In genomic region chr10:27319139-27319538, GRCh38 we compare ENCODE assay signal across 8 cellular contexts.
A peak's percentile ranks its signal among the peaks of the same experiment; 100 is the strongest.
DNase-seq lines count a peak whose midpoint lies in the region; ATAC-seq, FAIRE-seq and TF ChIP-seq lines count a peak whose summit lies in the region.
"Not testable (repeated sequence)": the region's sequence is repeated elsewhere in the genome, so short reads cannot be mapped to it uniquely, and the experiment has no call there.

No MANE protein-coding gene starts in this region.

- H3K4me3 Mint-ChIP-seq in CD14-positive monocyte, result peak overlapping the region in 1 of 2 donors; percentile 72
- peak overlapping the region; percentile 67 for H3K4me3 Mint-ChIP-seq in activated naive CD8-positive, alpha-beta T cell
- H3K4me3 Mint-ChIP-seq in memory B cell, result peak overlapping the region; percentile 76
- H3K4me3 Mint-ChIP-seq in stimulated activated memory B cell treated with anti-CD40 and anti-IgM and Interleukin-4, amounts not matched to agents 10 μg/mL and 1 μg/mL and 100 μg/mL, for 72 hours, result peak overlapping the region; percentile 79

- peak overlapping the region; percentile 46; the same call in 1 of the 2 replicates for H3K27ac ChIP-seq in PC-9
- not testable (repeated sequence) for H3K27ac ChIP-seq in endothelial cell of umbilical vein (ENCODE audit: insufficient read depth, low read depth, low read length)

- peaks cover 17% of the 10 kb centered on the region for H3K4me1 Mint-ChIP-seq in CD14-positive monocyte
- not testable (repeated sequence) for H3K4me1 Mint-ChIP-seq in activated naive CD8-positive, alpha-beta T cell (ENCODE audit: low read depth); memory B cell
- H3K4me1 Mint-ChIP-seq in stimulated activated memory B cell treated with anti-CD40 and anti-IgM and Interleukin-4, amounts not matched to agents 10 μg/mL and 1 μg/mL and 100 μg/mL, for 72 hours, result peaks cover 15% of the 10 kb centered on the region

- dilution Hi-C loops in endothelial cell of umbilical vein (cut with MboI; ENCODE audit: extremely low pct_ligation_motif_present, low sequenced_read_pairs), result not testable (repeated sequence)

- peak overlapping the region; percentile 31 for H3K9ac ChIP-seq in endothelial cell of umbilical vein (replicated peaks; ENCODE audit: extremely low read depth, insufficient read depth, low read length)

- FAIRE-seq in endothelial cell of umbilical vein (lab: Jason Lieb, UNC), result not testable (repeated sequence)

- H3K27ac Mint-ChIP-seq in CD14-positive monocyte, result peak overlapping the region; percentile 78 to 96 (median 88)
- H3K27ac Mint-ChIP-seq in activated naive CD8-positive, alpha-beta T cell; memory B cell: not testable (repeated sequence)
- H3K27ac Mint-ChIP-seq in stimulated activated memory B cell treated with anti-CD40 and anti-IgM and Interleukin-4, amounts not matched to agents 10 μg/mL and 1 μg/mL and 100 μg/mL, for 72 hours, result peak overlapping the region; percentile 51

- H3K4me1 ChIP-seq in PC-9 (replicated peaks; ENCODE audit: insufficient read depth); endothelial cell of umbilical vein (ENCODE audit: control insufficient read depth, extremely low read depth, insufficient read depth, low read length): not testable (repeated sequence)

- not testable (repeated sequence) for H3K27me3 Mint-ChIP-seq in CD14-positive monocyte (ENCODE audit: low read depth in 3 of 3); memory B cell
- H3K27me3 Mint-ChIP-seq in activated naive CD8-positive, alpha-beta T cell, result peaks cover 14% of the 10 kb centered on the region
- peaks cover 13% of the 10 kb centered on the region for H3K27me3 Mint-ChIP-seq in stimulated activated memory B cell treated with anti-CD40 and anti-IgM and Interleukin-4, amounts not matched to agents 10 μg/mL and 1 μg/mL and 100 μg/mL, for 72 hours

- not testable (repeated sequence) for H3K9me2 ChIP-seq in PC-9 (ENCODE audit: insufficient read depth)

- H3K36me3 ChIP-seq in PC-9 (ENCODE audit: low read depth); endothelial cell of umbilical vein (ENCODE audit: control insufficient read depth in 2 of 2, extremely low read depth in 1 of 2, insufficient read depth in 2 of 2, low read length in 2 of 2): not testable (repeated sequence)

- POLR2A ChIA-PET in PC-9 (lab: Charles Lee; ENCODE audit: unreplicated experiment), result interaction anchor here (0.6 kb wide), 1 partner anchor 103 kb away, joined by 6 read pairs; no protein-coding TSS in a partner anchor
- POLR2A ChIA-PET in endothelial cell of umbilical vein (lab: Charles Lee), result not testable (repeated sequence)

- not testable (repeated sequence) for H3K9me3 Mint-ChIP-seq in CD14-positive monocyte; activated naive CD8-positive, alpha-beta T cell (ENCODE audit: low read depth); memory B cell; stimulated activated memory B cell treated with anti-CD40 and anti-IgM and Interleukin-4, amounts not matched to agents 10 μg/mL and 1 μg/mL and 100 μg/mL, for 72 hours

- H3K4me2 ChIP-seq in PC-9 (peak overlapping the region; percentile 70), endothelial cell of umbilical vein (ENCODE audit: insufficient read depth, low read length) (peak overlapping the region; percentile 63)

- TF ChIP-seq CTCF in CD14-positive monocyte (IDR thresholded peaks at IDR 0.05); PC-9 (conservative IDR thresholded peaks at IDR 0.05); endothelial cell of umbilical vein (IDR thresholded peaks at IDR 0.05; ENCODE audit: extremely low read depth in 1 of 2, insufficient read depth in 1 of 2, low read depth in 1 of 2, low read length in 2 of 2): not testable (repeated sequence)

- not testable (repeated sequence) for TF ChIP-seq POLR2A in endothelial cell of umbilical vein (IDR thresholded peaks at IDR 0.05; ENCODE audit: low read depth, low read length)

- not testable (repeated sequence) for H4K20me1 ChIP-seq in PC-9 (ENCODE audit: insufficient read depth); endothelial cell of umbilical vein (replicated peaks; ENCODE audit: control insufficient read depth, extremely low read depth, insufficient read depth, low read length)

- intact Hi-C loops in CD14-positive monocyte (cut with micrococcal nuclease) (loop anchor here in 1 of 2 donors (5.0 kb wide), 1 partner anchor 747 kb away; no protein-coding TSS in a partner anchor), endothelial cell of umbilical vein (cut with micrococcal nuclease) (loop anchor here (2.0 kb wide), 1 partner anchor 748 kb away; no protein-coding TSS in a partner anchor)
- intact Hi-C loops in PC-9 (cut with micrococcal nuclease; ENCODE audit: unreplicated experiment), result not testable (repeated sequence)

- not testable (repeated sequence) for H3F3A ChIP-seq in PC-9 (ENCODE audit: insufficient read depth, low read depth)

- not testable (repeated sequence) for DNase-seq in CD14-positive monocyte (ENCODE audit: low spot score); PC-9; endothelial cell of umbilical vein (ENCODE audit: low read depth, low spot score); memory B cell (ENCODE audit: low spot score in 2 of 2)

- H3K9me1 ChIP-seq in endothelial cell of umbilical vein (replicated peaks; ENCODE audit: control insufficient read depth, extremely low read depth, insufficient read depth, low read length), result not testable (repeated sequence)

- ATAC-seq in GM18517 (IDR thresholded peaks at IDR 0.05; ENCODE audit: unreplicated experiment) (peak; percentile 20), HG03159 (IDR thresholded peaks at IDR 0.05; ENCODE audit: unreplicated experiment) (peak; percentile 16)
- ATAC-seq in memory B cell (ENCODE audit: low read depth); stimulated activated memory B cell treated with anti-CD40 and anti-IgM and Interleukin-4, amounts not matched to agents 10 μg/mL and 1 μg/mL and 100 μg/mL, for 72 hours: not testable (repeated sequence)

- not testable (repeated sequence) for H3K9me3 ChIP-seq in PC-9 (ENCODE audit: insufficient read depth, low read depth); endothelial cell of umbilical vein (replicated peaks; ENCODE audit: control insufficient read depth, insufficient read depth, low read length)

- H3K79me2 ChIP-seq in PC-9 (ENCODE audit: low read depth); endothelial cell of umbilical vein (ENCODE audit: control insufficient read depth, insufficient read depth, low read length): not testable (repeated sequence)

- H2AFZ ChIP-seq in PC-9, result peak overlapping the region; percentile 84; the same call in 1 of the 2 replicates
- not testable (repeated sequence) for H2AFZ ChIP-seq in endothelial cell of umbilical vein (ENCODE audit: low read depth, low read length)

- peak overlapping the region; percentile 59; the same call in 1 of the 2 replicates for H3K4me3 ChIP-seq in PC-9
- peak overlapping the region in 1 of 3 experiments; percentile 33 for H3K4me3 ChIP-seq in endothelial cell of umbilical vein (replicated peaks in 1 of 3; ENCODE audit: insufficient read depth in 1 of 3, low read depth in 1 of 3, low read length in 3 of 3)

- H3K36me3 Mint-ChIP-seq in CD14-positive monocyte; activated naive CD8-positive, alpha-beta T cell; memory B cell; stimulated activated memory B cell treated with anti-CD40 and anti-IgM and Interleukin-4, amounts not matched to agents 10 μg/mL and 1 μg/mL and 100 μg/mL, for 72 hours: not testable (repeated sequence)

- not testable (repeated sequence) for BruUV-seq in PC-9 (replicated peaks; lab: Mats Ljungman, UMichigan); endothelial cell of umbilical vein (replicated peaks; lab: Mats Ljungman, UMichigan)

- CTCF ChIA-PET in PC-9 (lab: Charles Lee); endothelial cell of umbilical vein (lab: Charles Lee): not testable (repeated sequence)

- not testable (repeated sequence) for H3K27me3 ChIP-seq in PC-9 (ENCODE audit: insufficient read depth, low read depth); endothelial cell of umbilical vein (ENCODE audit: control insufficient read depth in 2 of 2, insufficient read depth in 2 of 2, low read length in 2 of 2)
